In the genomic region with DNA sequence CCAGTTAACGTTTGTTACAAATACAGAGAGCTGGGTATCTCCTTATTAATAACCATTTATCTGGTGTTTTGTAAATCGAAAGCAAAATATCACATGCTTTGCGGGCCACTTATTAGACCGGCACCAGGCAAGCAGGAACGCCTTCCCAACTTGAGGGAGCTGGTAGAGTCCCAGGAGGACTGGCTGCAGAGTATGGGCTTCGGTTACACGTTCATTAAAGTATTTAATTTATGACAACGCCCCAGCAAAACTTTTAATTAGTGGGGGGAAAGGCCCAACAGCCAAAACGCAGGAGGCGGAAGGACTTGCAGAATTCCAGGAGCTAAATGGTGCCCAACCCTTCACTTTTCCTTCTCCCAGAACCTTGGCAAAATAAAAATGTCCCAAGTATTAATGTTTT, we compare ENCODE assay signal across 9 cellular contexts. TPM values are rescaled to one million over a fixed set of nuclear protein-coding genes. Genes with fewer than 3 reads are reported as not detected.
A peak's percentile ranks its signal among the peaks of the same experiment; 100 is the strongest.
DNase-seq lines count a peak whose midpoint lies in the region; ATAC-seq, FAIRE-seq and TF ChIP-seq lines count a peak whose summit lies in the region.
"Had no signal": no experiment of that assay in that cellular context is flagged by ENCODE, and none has a peak within 500 bp of the region (broad histone marks: within the 10 kb centered on the region; RNA-seq: fewer than 3 reads in every experiment).

No MANE protein-coding gene starts in this region.

- H3K9me3 Mint-ChIP-seq in activated CD8-positive, alpha-beta T cell treated with anti-CD3 and anti-CD28 coated beads for 36 hours: no peaks in the 10 kb centered on the region
- H3K9me3 Mint-ChIP-seq in stimulated activated naive B cell treated with anti-CD40 and anti-IgM and Interleukin-4, amounts not matched to agents 10 μg/mL and 1 μg/mL and 100 μg/mL, for 72 hours: no peaks in the 10 kb centered on the region

- H3K27ac Mint-ChIP-seq in activated CD8-positive, alpha-beta T cell treated with anti-CD3 and anti-CD28 coated beads for 36 hours: no peak overlapping the region
- H3K27ac Mint-ChIP-seq in stimulated activated naive B cell treated with anti-CD40 and anti-IgM and Interleukin-4, amounts not matched to agents 10 μg/mL and 1 μg/mL and 100 μg/mL, for 72 hours: peak overlapping the region; percentile 34

- H3K4me1 ChIP-seq in iPS-20b (ENCODE audit: insufficient read depth, low read length): peaks cover 37% of the 10 kb centered on the region

- POLR2A ChIA-PET in activated CD8-positive, alpha-beta T cell treated with anti-CD3 and anti-CD28 coated beads for 36 hours (lab: Charles Lee): no interaction called here

- no peak for FAIRE-seq in H54 (lab: Jason Lieb, UNC)

- peak overlapping the region; percentile 86 for H3K4me3 ChIP-seq in iPS-20b (ENCODE audit: low read length)

- H3K27me3 ChIP-seq in iPS-20b (ENCODE audit: insufficient read depth, low read length): peaks cover 43% of the 10 kb centered on the region; the same call in 1 of the 2 replicates

- peaks cover 60% of the 10 kb centered on the region for H3K4me1 Mint-ChIP-seq in activated CD8-positive, alpha-beta T cell treated with anti-CD3 and anti-CD28 coated beads for 36 hours (ENCODE audit: low read depth)
- peaks cover 34 to 66% of the 10 kb centered on the region in 2 donors for H3K4me1 Mint-ChIP-seq in stimulated activated naive B cell treated with anti-CD40 and anti-IgM and Interleukin-4, amounts not matched to agents 10 μg/mL and 1 μg/mL and 100 μg/mL, for 72 hours

- H3K9me3 ChIP-seq in iPS-20b (ENCODE audit: insufficient read depth, low read depth, low read length): no peaks in the 10 kb centered on the region

- CTCF ChIA-PET in activated CD8-positive, alpha-beta T cell treated with anti-CD3 and anti-CD28 coated beads for 36 hours (lab: Charles Lee): interaction anchor here (0.7 to 1.7 kb wide), 5 partner anchors 9 to 41 kb away, joined by 3 to 4 read pairs (median 3); no protein-coding TSS in a partner anchor

- peaks cover 64% of the 10 kb centered on the region for H3K36me3 Mint-ChIP-seq in activated CD8-positive, alpha-beta T cell treated with anti-CD3 and anti-CD28 coated beads for 36 hours (ENCODE audit: low read depth)
- peaks cover 53 to 65% of the 10 kb centered on the region in 2 donors for H3K36me3 Mint-ChIP-seq in stimulated activated naive B cell treated with anti-CD40 and anti-IgM and Interleukin-4, amounts not matched to agents 10 μg/mL and 1 μg/mL and 100 μg/mL, for 72 hours

- no peak overlapping the region for H3K27ac ChIP-seq in iPS-20b (ENCODE audit: low read length)

- peak overlapping the region; percentile 99 for H3K4me3 Mint-ChIP-seq in activated CD8-positive, alpha-beta T cell treated with anti-CD3 and anti-CD28 coated beads for 36 hours
- peak overlapping the region; percentile 43 to 97 for H3K4me3 Mint-ChIP-seq in stimulated activated naive B cell treated with anti-CD40 and anti-IgM and Interleukin-4, amounts not matched to agents 10 μg/mL and 1 μg/mL and 100 μg/mL, for 72 hours

- H3K27me3 Mint-ChIP-seq in activated CD8-positive, alpha-beta T cell treated with anti-CD3 and anti-CD28 coated beads for 36 hours: no peaks in the 10 kb centered on the region
- no peaks in the 10 kb centered on the region for H3K27me3 Mint-ChIP-seq in stimulated activated naive B cell treated with anti-CD40 and anti-IgM and Interleukin-4, amounts not matched to agents 10 μg/mL and 1 μg/mL and 100 μg/mL, for 72 hours

- no peak for TF ChIP-seq CTCF in activated CD8-positive, alpha-beta T cell treated with anti-CD3 and anti-CD28 coated beads for 36 hours (IDR thresholded peaks at IDR 0.05)

- peak; percentile 45 for DNase-seq in DMS 273 (lab: John Stamatoyannopoulos, UW; ENCODE audit: unreplicated experiment)
- no peak for DNase-seq in DMS 273 treated with DMSO at 0.1 percent for 48 hours (lab: John Stamatoyannopoulos, UW)
- DNase-seq in activated CD8-positive, alpha-beta T cell treated with anti-CD3 and anti-CD28 coated beads for 36 hours: no peak
- no peak for DNase-seq in stimulated activated naive B cell treated with anti-CD40 and anti-IgM and Interleukin-4, amounts not matched to agents 10 μg/mL and 1 μg/mL and 100 μg/mL, for 72 hours
- no peak for DNase-seq in H54 (ENCODE audit: insufficient read length, low spot score)
- DNase-seq in stimulated activated CD4-positive, alpha-beta T cell treated with anti-CD3 and anti-CD28 coated beads, Interleukin-2, amount 100 ng/mL, for 48 hours: no peak
- no peak for DNase-seq in activated CD4-positive, alpha-beta T cell treated with anti-CD3 and anti-CD28 coated beads for 4 hours
- DNase-seq: 8988T had no signal

- H3K9ac ChIP-seq in iPS-20b (ENCODE audit: low read depth, low read length): no peak overlapping the region

- H3K36me3 ChIP-seq in iPS-20b (ENCODE audit: insufficient read depth, low read depth, low read length): peaks cover 49% of the 10 kb centered on the region

- no peak for TF ChIP-seq POLR2A in H54 (IDR thresholded peaks at IDR 0.05; ENCODE audit: low read depth, low read length)

- no peak for ATAC-seq in activated CD8-positive, alpha-beta T cell treated with anti-CD3 and anti-CD28 coated beads for 36 hours
- ATAC-seq in stimulated activated naive B cell treated with anti-CD40 and anti-IgM and Interleukin-4, amounts not matched to agents 10 μg/mL and 1 μg/mL and 100 μg/mL, for 72 hours (replicated peaks): no peak

- intact Hi-C loops in activated CD8-positive, alpha-beta T cell treated with anti-CD3 and anti-CD28 coated beads for 36 hours (cut with micrococcal nuclease): loop anchor here (5.0 to 10.0 kb wide), 3 partner anchors 112 to 228 kb away; no protein-coding TSS in a partner anchor

RNA-seq across cellular contexts. Expression of a gene that starts 3.7 kb away (rescaled TPM):
- 10 to 100 TPM; 17.4 to 18.1 TPM for total RNA-seq in activated CD8-positive, alpha-beta T cell treated with anti-CD3 and anti-CD28 coated beads for 36 hours
